ENCODE assay signal across 1 cellular context in genomic region chr4:84856468-84856867, GRCh38.
TF ChIP-seq lines count a peak whose summit lies in the region.

No MANE protein-coding gene starts in this region.

TF ChIP-seq in WTC11, 78 proteins besides CTCF, POLR2A, EP300 and RAD21 (continued from another document):
- TF ChIP-seq AFF4 (CRISPR knock-in tag; IDR thresholded peaks at IDR 0.05; ENCODE audit: borderline replicate concordance) (no peak), ARID4B (CRISPR knock-in tag; IDR thresholded peaks at IDR 0.05; ENCODE audit: borderline replicate concordance) (no peak), ZBTB43 (CRISPR knock-in tag; IDR thresholded peaks at IDR 0.05) (no peak), ESRRA (CRISPR knock-in tag; IDR thresholded peaks at IDR 0.05; ENCODE audit: borderline replicate concordance) (no peak), FOXK1 (CRISPR knock-in tag; IDR thresholded peaks at IDR 0.05) (no peak)
TF ChIP-seq in WTC11: peak in this region for 0.
